Comparison of ENCODE assay signal across 8 cellular contexts in the genomic region with DNA sequence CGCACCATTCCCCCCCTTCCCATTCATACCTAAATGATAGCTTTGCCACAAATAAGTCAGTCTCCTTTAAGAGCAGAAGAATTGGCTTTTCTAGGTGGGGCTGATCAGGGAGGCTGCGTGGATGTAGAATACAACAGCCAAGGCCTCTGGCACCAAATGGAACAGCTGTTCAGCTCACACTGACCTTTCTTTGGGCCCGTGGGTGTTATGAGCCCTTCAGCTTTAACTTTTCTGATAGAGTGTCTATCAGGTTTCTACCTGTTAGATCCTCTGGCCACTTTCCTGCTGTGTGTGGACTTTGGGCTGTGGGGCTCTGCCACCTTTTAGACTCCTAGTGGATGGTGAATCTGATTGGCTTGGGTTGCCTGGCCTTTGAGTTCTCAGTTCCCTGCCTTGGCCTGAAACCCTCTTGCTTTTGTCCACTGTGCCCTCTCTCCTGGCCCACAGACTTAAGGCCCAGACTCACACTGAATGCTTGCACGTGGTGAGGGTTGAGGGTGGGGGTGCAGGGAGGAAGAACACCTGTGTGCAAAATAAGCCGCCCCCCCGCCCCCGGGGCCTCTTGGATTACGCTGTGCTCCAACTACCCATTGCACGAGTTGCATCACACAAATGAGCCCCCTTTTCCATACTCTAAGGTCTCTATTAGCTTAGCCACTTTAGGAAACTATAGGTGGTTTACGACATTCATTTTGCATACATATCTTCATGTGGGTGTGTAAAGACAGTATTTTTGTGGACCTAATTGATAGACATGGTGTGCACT. TPM values are rescaled to one million over a fixed set of nuclear protein-coding genes. Genes with fewer than 3 reads are reported as not detected.
A peak's percentile ranks its signal among the peaks of the same experiment; 100 is the strongest.
DNase-seq lines count a peak whose midpoint lies in the region; ATAC-seq and TF ChIP-seq lines count a peak whose summit lies in the region.

No MANE protein-coding gene starts in this region.

- H3K9ac ChIP-seq in HUES48 (ENCODE audit: low read depth, low read length) = no peak overlapping the region
- peak overlapping the region; percentile 91 for H3K9ac ChIP-seq in neural cell (ENCODE audit: low read length)

- H3K27me3 Mint-ChIP-seq in activated CD4-positive, alpha-beta memory T cell treated with anti-CD3 and anti-CD28 coated beads for 36 hours = no peaks in the 10 kb centered on the region

- POLR2A ChIA-PET in activated CD4-positive, alpha-beta memory T cell treated with anti-CD3 and anti-CD28 coated beads for 36 hours (lab: Charles Lee) = interaction anchor here (0.6 to 1.8 kb wide), 3 partner anchors 182 to 327 kb away, joined by 4 to 7 read pairs (median 4); a partner anchor contains a TSS

- H3K36me3 ChIP-seq in BE2C = no peaks in the 10 kb centered on the region
- H3K36me3 ChIP-seq in HUES48 (ENCODE audit: control insufficient read depth, insufficient read depth, low read length) = no peaks in the 10 kb centered on the region
- no peaks in the 10 kb centered on the region for H3K36me3 ChIP-seq in neural cell (ENCODE audit: insufficient read depth, low read length)

- H3K4me2 ChIP-seq in neural cell (ENCODE audit: low read length) = peak overlapping the region; percentile 72

- no peaks in the 10 kb centered on the region for H4K20me1 ChIP-seq in neural cell (ENCODE audit: insufficient read depth)

- H3K27ac ChIP-seq in HUES48 (ENCODE audit: low read depth, low read length) = peak overlapping the region; percentile 96
- H3K27ac ChIP-seq in neural cell (ENCODE audit: low read length) = peak overlapping the region; percentile 80

- CTCF ChIA-PET in activated CD4-positive, alpha-beta memory T cell treated with anti-CD3 and anti-CD28 coated beads for 36 hours (lab: Charles Lee) = interaction anchor here (0.6 to 2.5 kb wide), 18 partner anchors 8 to 747 kb away, joined by 3 to 17 read pairs (median 4); a partner anchor contains a TSS

- peaks cover 9% of the 10 kb centered on the region; the same call in 1 of the 2 replicates for H3K4me1 ChIP-seq in BE2C
- peaks cover 31% of the 10 kb centered on the region for H3K4me1 ChIP-seq in HUES48 (ENCODE audit: control insufficient read depth, insufficient read depth, low read length)

- H3K79me2 ChIP-seq in neural cell (replicated peaks; ENCODE audit: insufficient read depth, low read length) = peaks cover 28% of the 10 kb centered on the region

- no peak for TF ChIP-seq EP300 in neural cell (conservative IDR thresholded peaks at IDR 0.05; ENCODE audit: poor library complexity, severe bottlenecking)

- peak overlapping the region; percentile 78 for H2AFZ ChIP-seq in neural cell (ENCODE audit: low read depth, low read length)

- DNase-seq in BE2C (peak; percentile 11), epithelial cell of proximal tubule (ENCODE audit: low read depth) (no peak), ureter (ENCODE audit: low spot score) (peak; percentile 46), omental fat pad (ENCODE audit: low spot score) (no peak)
- DNase-seq in activated CD4-positive, alpha-beta memory T cell treated with anti-CD3 and anti-CD28 coated beads for 36 hours = peak; percentile 67

- peaks cover 2% of the 10 kb centered on the region for H3K36me3 Mint-ChIP-seq in activated CD4-positive, alpha-beta memory T cell treated with anti-CD3 and anti-CD28 coated beads for 36 hours

- no peaks in the 10 kb centered on the region for H3K27me3 ChIP-seq in BE2C
- no peaks in the 10 kb centered on the region for H3K27me3 ChIP-seq in HUES48 (ENCODE audit: control insufficient read depth, insufficient read depth, low read length)
- no peaks in the 10 kb centered on the region for H3K27me3 ChIP-seq in neural cell (ENCODE audit: insufficient read depth, low read depth, low read length)

- intact Hi-C loops in activated CD4-positive, alpha-beta memory T cell treated with anti-CD3 and anti-CD28 coated beads for 36 hours (cut with micrococcal nuclease) = loop anchor here (1.0 to 10.0 kb wide), 9 partner anchors 36 to 1462 kb away; a partner anchor contains a TSS

- peak overlapping the region; percentile 62 for H3K4me3 ChIP-seq in BE2C (ENCODE audit: low read depth, low read length)
- H3K4me3 ChIP-seq in HUES48 (ENCODE audit: low read depth, low read length) = peak overlapping the region; percentile 44
- H3K4me3 ChIP-seq in epithelial cell of proximal tubule (ENCODE audit: low read depth, low read length) = peak overlapping the region; percentile 88
- H3K4me3 ChIP-seq in neural cell (ENCODE audit: low read length) = peak overlapping the region; percentile 72

- peaks cover 26% of the 10 kb centered on the region for H3K4me1 Mint-ChIP-seq in activated CD4-positive, alpha-beta memory T cell treated with anti-CD3 and anti-CD28 coated beads for 36 hours (ENCODE audit: low read depth)

- H3K9me2 ChIP-seq in neural cell (ENCODE audit: insufficient read depth, low read length) = no peaks in the 10 kb centered on the region

- peaks cover 9% of the 10 kb centered on the region for H3F3A ChIP-seq in neural cell (ENCODE audit: insufficient read depth, low read length, poor library complexity, severe bottlenecking)

- no peak for TF ChIP-seq RAD21 in neural cell (conservative IDR thresholded peaks at IDR 0.05)

- H3K27ac Mint-ChIP-seq in activated CD4-positive, alpha-beta memory T cell treated with anti-CD3 and anti-CD28 coated beads for 36 hours = peak overlapping the region; percentile 93

- ATAC-seq in omental fat pad (ENCODE audit: low FRiP score) (no peak), GM21423 (IDR thresholded peaks at IDR 0.05; ENCODE audit: unreplicated experiment) (no peak)

- TF ChIP-seq CTCF in BE2C (IDR thresholded peaks at IDR 0.05; ENCODE audit: low read depth, low read length) = no peak
- TF ChIP-seq CTCF in epithelial cell of proximal tubule (conservative IDR thresholded peaks at IDR 0.05; ENCODE audit: low read depth, low read length) = no peak
- TF ChIP-seq CTCF in neural cell (IDR thresholded peaks at IDR 0.05; ENCODE audit: poor library complexity, severe bottlenecking) = no peak
- TF ChIP-seq CTCF in omental fat pad (IDR thresholded peaks at IDR 0.05) = no peak

- no peaks in the 10 kb centered on the region for H3K9me3 Mint-ChIP-seq in activated CD4-positive, alpha-beta memory T cell treated with anti-CD3 and anti-CD28 coated beads for 36 hours

- peak overlapping the region; percentile 91 for H3K4me3 Mint-ChIP-seq in activated CD4-positive, alpha-beta memory T cell treated with anti-CD3 and anti-CD28 coated beads for 36 hours

- H3K9me3 ChIP-seq in BE2C (no peaks in the 10 kb centered on the region), HUES48 (ENCODE audit: control insufficient read depth, insufficient read depth, low read length) (no peaks in the 10 kb centered on the region), neural cell (ENCODE audit: low read length) (no peaks in the 10 kb centered on the region)

TF ChIP-seq in neural cell, 6 proteins besides CTCF, POLR2A, EP300 and RAD21:
- TF ChIP-seq MXI1 (conservative IDR thresholded peaks at IDR 0.05; ENCODE audit: poor library complexity, severe bottlenecking) (no peak), EZH2 (IDR thresholded peaks at IDR 0.05; ENCODE audit: borderline replicate concordance, insufficient read depth, low read length, poor library complexity, severe bottlenecking) (no peak), POLR2AphosphoS5 (IDR thresholded peaks at IDR 0.05) (no peak), SMC3 (conservative IDR thresholded peaks at IDR 0.05; ENCODE audit: poor library complexity) (no peak), TAF1 (IDR thresholded peaks at IDR 0.05; ENCODE audit: low read depth) (no peak)
- TF ChIP-seq, protein P1, sequence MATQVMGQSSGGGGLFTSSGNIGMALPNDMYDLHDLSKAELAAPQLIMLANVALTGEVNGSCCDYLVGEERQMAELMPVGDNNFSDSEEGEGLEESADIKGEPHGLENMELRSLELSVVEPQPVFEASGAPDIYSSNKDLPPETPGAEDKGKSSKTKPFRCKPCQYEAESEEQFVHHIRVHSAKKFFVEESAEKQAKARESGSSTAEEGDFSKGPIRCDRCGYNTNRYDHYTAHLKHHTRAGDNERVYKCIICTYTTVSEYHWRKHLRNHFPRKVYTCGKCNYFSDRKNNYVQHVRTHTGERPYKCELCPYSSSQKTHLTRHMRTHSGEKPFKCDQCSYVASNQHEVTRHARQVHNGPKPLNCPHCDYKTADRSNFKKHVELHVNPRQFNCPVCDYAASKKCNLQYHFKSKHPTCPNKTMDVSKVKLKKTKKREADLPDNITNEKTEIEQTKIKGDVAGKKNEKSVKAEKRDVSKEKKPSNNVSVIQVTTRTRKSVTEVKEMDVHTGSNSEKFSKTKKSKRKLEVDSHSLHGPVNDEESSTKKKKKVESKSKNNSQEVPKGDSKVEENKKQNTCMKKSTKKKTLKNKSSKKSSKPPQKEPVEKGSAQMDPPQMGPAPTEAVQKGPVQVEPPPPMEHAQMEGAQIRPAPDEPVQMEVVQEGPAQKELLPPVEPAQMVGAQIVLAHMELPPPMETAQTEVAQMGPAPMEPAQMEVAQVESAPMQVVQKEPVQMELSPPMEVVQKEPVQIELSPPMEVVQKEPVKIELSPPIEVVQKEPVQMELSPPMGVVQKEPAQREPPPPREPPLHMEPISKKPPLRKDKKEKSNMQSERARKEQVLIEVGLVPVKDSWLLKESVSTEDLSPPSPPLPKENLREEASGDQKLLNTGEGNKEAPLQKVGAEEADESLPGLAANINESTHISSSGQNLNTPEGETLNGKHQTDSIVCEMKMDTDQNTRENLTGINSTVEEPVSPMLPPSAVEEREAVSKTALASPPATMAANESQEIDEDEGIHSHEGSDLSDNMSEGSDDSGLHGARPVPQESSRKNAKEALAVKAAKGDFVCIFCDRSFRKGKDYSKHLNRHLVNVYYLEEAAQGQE (IDR thresholded peaks at IDR 0.05; ENCODE audit: borderline replicate concordance) = no peak

RNA-seq across cellular contexts. Expression of a gene that starts 1.3 kb away (rescaled TPM):
- polyA plus RNA-seq in BE2C (2012; ENCODE audit: insufficient read depth, insufficient read length, low read depth) = 14.4 TPM
- 10 to 100 TPM; 20.5 to 22.1 TPM for total RNA-seq in activated CD4-positive, alpha-beta memory T cell treated with anti-CD3 and anti-CD28 coated beads for 36 hours
- total RNA-seq in epithelial cell of proximal tubule (4.8 TPM in 2 replicates), ureter (36.0 TPM), omental fat pad (10 to 100 TPM in 1 of 4 donors, 1 to 10 TPM in 3; 5.3 to 12.9 (median 7.7) TPM)
- 11.2 and 12.9 TPM in 2 replicates for polyA plus RNA-seq in neural cell
- polyA minus RNA-seq in neural cell = 30.4 and 46.8 TPM in 2 replicates

Comparison
In these comparisons a context has a peak if more than half of its experiments do, and no peak if none do; other contexts are left out.
1. DNase-seq: peak in BE2C (single experiment), activated CD4-positive, alpha-beta memory T cell treated with anti-CD3 and anti-CD28 coated beads for 36 hours (single experiment) and ureter (single experiment); none in epithelial cell of proximal tubule (single experiment) and omental fat pad (single experiment).
2. Peak in every context shown above with its lines, with median percentiles within 50 percentile points of each other: H3K4me3 ChIP-seq.